13 cellular contexts compared by ENCODE assay signal in the genomic region with DNA sequence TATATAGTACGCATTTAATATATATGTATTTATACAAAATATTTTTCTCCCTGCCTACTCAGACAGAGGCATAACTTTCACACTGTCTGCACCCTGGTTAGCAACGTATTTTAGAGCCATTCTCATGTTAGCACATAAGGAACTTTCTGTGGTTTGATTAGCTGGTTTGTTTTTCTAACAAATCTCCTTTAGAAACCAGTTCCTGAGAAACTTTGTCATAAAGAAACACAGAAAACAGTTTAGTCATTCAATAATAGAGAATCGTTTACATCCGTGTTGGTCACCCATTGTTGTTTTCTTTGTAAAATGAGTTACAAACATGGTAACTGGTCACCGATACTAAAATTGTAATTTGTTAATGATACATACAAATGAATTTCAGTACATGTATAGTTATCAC. TPM values are rescaled to one million over a fixed set of nuclear protein-coding genes. Genes with fewer than 3 reads are reported as not detected.
DNase-seq lines count a peak whose midpoint lies in the region; ATAC-seq and TF ChIP-seq lines count a peak whose summit lies in the region.
"Had no signal": no experiment of that assay in that cellular context is flagged by ENCODE, and none has a peak within 500 bp of the region (broad histone marks: within the 10 kb centered on the region; RNA-seq: fewer than 3 reads in every experiment).

No MANE protein-coding gene starts in this region.

- BruUV-seq in mammary epithelial cell (replicated peaks; lab: Mats Ljungman, UMichigan): no TSS peak

- H3K36me3 ChIP-seq in mammary epithelial cell (ENCODE audit: insufficient read depth, low read length) (no peaks in the 10 kb centered on the region), breast epithelium (no peaks in the 10 kb centered on the region)

- H3K27ac ChIP-seq in mammary epithelial cell (ENCODE audit: insufficient read depth, low read depth, low read length) (no peak overlapping the region), breast epithelium (no peak overlapping the region)

- H3K4me1 ChIP-seq in mammary epithelial cell (ENCODE audit: insufficient read depth, low read length) (peaks cover 17% of the 10 kb centered on the region), breast epithelium (no peaks in the 10 kb centered on the region)

- H3K4me3 ChIP-seq in mammary epithelial cell (replicated peaks in 1 of 3; ENCODE audit: insufficient read depth in 1 of 3, low read depth in 2 of 3, low read length in 3 of 3): no peak overlapping the region
- H3K4me3 ChIP-seq in breast epithelium: no peak overlapping the region

- CTCF ChIA-PET in mammary epithelial cell (lab: Charles Lee; ENCODE audit: low non-redundant PET): no interaction called here

- H3K9ac ChIP-seq in mammary epithelial cell (ENCODE audit: insufficient read depth, low read length): no peak overlapping the region
- H3K9ac ChIP-seq: SK-N-SH had no signal

- WGBS in mammary epithelial cell (ENCODE audit: low coverage, missing lambda C conversion rate): 92% methylated on average over 5 of the region's 5 CpGs

- no peaks in the 10 kb centered on the region for H3K9me3 ChIP-seq in mammary epithelial cell (replicated peaks; ENCODE audit: insufficient read depth, low read length)
- H3K9me3 ChIP-seq in breast epithelium: no peaks in the 10 kb centered on the region
- H3K9me3 ChIP-seq: SK-N-SH had no signal

- TF ChIP-seq CTCF in mammary epithelial cell (conservative IDR thresholded peaks at IDR 0.05 in 1 of 2, IDR thresholded peaks at IDR 0.05 in 1 of 2; ENCODE audit: extremely low read depth in 1 of 2, insufficient read depth in 1 of 2, low read depth in 1 of 2, low read length in 2 of 2) (no peak), breast epithelium (IDR thresholded peaks at IDR 0.05) (no peak)

- H3K27me3 ChIP-seq in mammary epithelial cell (ENCODE audit: insufficient read depth, low read length) (no peaks in the 10 kb centered on the region), breast epithelium (no peaks in the 10 kb centered on the region)

- no peak overlapping the region for H3K4me2 ChIP-seq in mammary epithelial cell (ENCODE audit: insufficient read depth, low read depth, low read length)
- H3K4me2 ChIP-seq: SK-N-SH had no signal

- H4K20me1 ChIP-seq in mammary epithelial cell (ENCODE audit: insufficient read depth, low read length): no peaks in the 10 kb centered on the region

- no peak overlapping the region for H2AFZ ChIP-seq in mammary epithelial cell (ENCODE audit: low read depth, low read length)

- intact Hi-C loops in mammary epithelial cell (cut with micrococcal nuclease): no loop called here
- intact Hi-C loops in breast epithelium (cut with DNase I; ENCODE audit: low total_unique reads): no loop called here

- dilution Hi-C loops in mammary epithelial cell (cut with HindIII; ENCODE audit: low sequenced_read_pairs): no loop called here

- no peak for TF ChIP-seq POLR2A in breast epithelium (IDR thresholded peaks at IDR 0.05)

- peak; percentile 7 for DNase-seq in mammary epithelial cell
- no peak for DNase-seq in breast epithelium (ENCODE audit: low spot score in 2 of 2)
- no peak for DNase-seq in stimulated activated naive CD8-positive, alpha-beta T cell treated with anti-CD3 and anti-CD28 coated beads, Interleukin-15, Interleukin-2, amounts not matched to agents 100 U/mL and 50 U/mL, for 24 hours
- no peak for DNase-seq in NCI-H1930 (lab: John Stamatoyannopoulos, UW)
- DNase-seq in HT-29 (ENCODE audit: low spot score): no peak
- DNase-seq in NCI-H1092 (lab: John Stamatoyannopoulos, UW): no peak
- DNase-seq: ACHN; activated CD4-positive, alpha-beta T cell treated with anti-CD3 and anti-CD28 coated beads, Interleukin-2, amount 10 ng/mL, durations not matched to agents 24 days and 14 days; SK-N-SH; stimulated activated naive B cell treated with anti-CD40 and anti-IgM and Interleukin-4, amounts not matched to agents 10 μg/mL and 1 μg/mL and 100 μg/mL, for 72 hours had no signal

- in situ Hi-C loops in mammary epithelial cell (cut with MboI; ENCODE audit: low sequenced_read_pairs in 2 of 2): no loop called here

- H3K79me2 ChIP-seq in mammary epithelial cell (ENCODE audit: insufficient read depth, low read length): no peaks in the 10 kb centered on the region

- ATAC-seq in HG02623 (IDR thresholded peaks at IDR 0.05; ENCODE audit: unreplicated experiment): peak; percentile 77
- peak; percentile 69 for ATAC-seq in HG03460 (IDR thresholded peaks at IDR 0.05; ENCODE audit: unreplicated experiment)
- ATAC-seq in stimulated activated naive CD8-positive, alpha-beta T cell treated with anti-CD3 and anti-CD28 coated beads, Interleukin-15, Interleukin-2, amounts not matched to agents 100 U/mL and 50 U/mL, for 24 hours: peak; percentile 19
- ATAC-seq: stimulated activated naive B cell treated with anti-CD40 and anti-IgM and Interleukin-4, amounts not matched to agents 10 μg/mL and 1 μg/mL and 100 μg/mL, for 72 hours had no signal

RNA-seq across cellular contexts. Expression of gene NGRN, which starts 5.9 kb away (rescaled TPM):
- total RNA-seq in mammary epithelial cell (10 to 100 TPM; 55.3 to 77.2 TPM), breast epithelium (10 to 100 TPM; 67.7 to 99.1 (median 87.2) TPM)
- polyA plus RNA-seq in mammary epithelial cell: 36.4 TPM
- polyA minus RNA-seq in mammary epithelial cell: 11.9 TPM
- total RNA-seq in HT-29 (2014; rRNA removed; shearing (Covaris generic)): 129 and 136 TPM in 2 replicates

RNA-seq across cellular contexts. Expression of gene TTLL13, which starts 10.2 kb away (rescaled TPM):
- total RNA-seq in mammary epithelial cell (under 1 TPM; 0.17 to 0.21 TPM), breast epithelium (under 1 TPM in 1 of 3 donors, not detected in 2; 0.15 TPM)
- polyA plus RNA-seq in mammary epithelial cell: 0.02 TPM
- polyA minus RNA-seq in mammary epithelial cell: not detected
- 0.03 and 0.28 TPM in 2 replicates for total RNA-seq in HT-29 (2014; rRNA removed; shearing (Covaris generic))
- total RNA-seq: astrocyte had no signal

RNA-seq across cellular contexts. Expression of gene GDPGP1, which starts 25.5 kb away (rescaled TPM):
- total RNA-seq in mammary epithelial cell: 1 to 10 TPM; 3.9 to 6.8 TPM
- polyA plus RNA-seq in mammary epithelial cell: 2.6 TPM
- 7.6 TPM for polyA minus RNA-seq in mammary epithelial cell
- 1 to 10 TPM; 3.4 to 9.4 (median 7.5) TPM for total RNA-seq in breast epithelium
- total RNA-seq in HT-29 (2014; rRNA removed; shearing (Covaris generic)): 13.7 and 15.1 TPM in 2 replicates

RNA-seq across cellular contexts. Expression of gene CIB1, which starts 25.8 kb away (rescaled TPM):
- total RNA-seq in mammary epithelial cell (10 to 100 TPM; 14.8 to 74.6 TPM), breast epithelium (10 to 100 TPM; 30.2 to 61.3 (median 49.5) TPM)
- polyA plus RNA-seq in mammary epithelial cell: 115 TPM
- 42.4 TPM for polyA minus RNA-seq in mammary epithelial cell
- total RNA-seq in HT-29 (2014; rRNA removed; shearing (Covaris generic)): 165 and 178 TPM in 2 replicates

RNA-seq across cellular contexts. Expression of gene SEMA4B, which starts 58.4 kb away (rescaled TPM):
- total RNA-seq in mammary epithelial cell: 100 to 1,000 TPM in 1 of 2 donors, 10 to 100 TPM in 1; 44.3 to 108 TPM
- polyA plus RNA-seq in mammary epithelial cell: 85.9 TPM
- 152 TPM for polyA minus RNA-seq in mammary epithelial cell
- 10 to 100 TPM in 2 of 3 donors, 1 to 10 TPM in 1; 6.6 to 72.8 (median 56.9) TPM for total RNA-seq in breast epithelium
- total RNA-seq in HT-29 (2014; rRNA removed; shearing (Covaris generic)): 198 and 272 TPM in 2 replicates

Comparison
In these comparisons a context has a peak if more than half of its experiments do, and no peak if none do; other contexts are left out.
1. ATAC-seq: peak in every context shown above with its lines; median percentile 77 in HG02623; 69 in HG03460; 19 in stimulated activated naive CD8-positive, alpha-beta T cell treated with anti-CD3 and anti-CD28 coated beads, Interleukin-15, Interleukin-2, amounts not matched to agents 100 U/mL and 50 U/mL, for 24 hours.